8 cellular contexts compared by ENCODE assay signal in genomic region chrX:71283409-71284143, GRCh38. TPM values are rescaled to one million over a fixed set of nuclear protein-coding genes. Genes with fewer than 3 reads are reported as not detected.
DNase-seq lines count a peak whose midpoint lies in the region; ATAC-seq lines count a peak whose summit lies in the region.

NONO (plus strand) TSS chrX:71283635; CDS start chrX:71290638, 7,003 bp downstream.

- no peaks in the 10 kb centered on the region for H3K9me3 ChIP-seq in CD8-positive, alpha-beta memory T cell (ENCODE audit: low read length)
- H3K9me3 ChIP-seq in effector memory CD4-positive, alpha-beta T cell (ENCODE audit: control insufficient read depth, low read length) = no peaks in the 10 kb centered on the region

- H3K4me3 Mint-ChIP-seq in CD8-positive, alpha-beta memory T cell = peak within 1 kb of the TSS; percentile 95 to 100 (median 97)

- H3K4me1 ChIP-seq in CD8-positive, alpha-beta memory T cell (ENCODE audit: insufficient read depth, low read length) = peaks cover 16% of the 10 kb centered on the region
- H3K4me1 ChIP-seq in effector memory CD4-positive, alpha-beta T cell (ENCODE audit: control insufficient read depth, insufficient read depth, low read length, poor library complexity, severe bottlenecking) = peaks cover 4% of the 10 kb centered on the region

- peak; percentile 74 to 92 (median 88) for DNase-seq in CD8-positive, alpha-beta memory T cell
- DNase-seq in HT-29 (ENCODE audit: low spot score) (peak; percentile 97), NOMO-1 (lab: John Stamatoyannopoulos, UW; ENCODE audit: unreplicated experiment in 2 of 2) (peak; percentile 90 to 92), lung microvascular endothelial cell (ENCODE audit: low read depth in 2 of 2) (peak; percentile 98)
- peak; percentile 72 to 83 (median 72) for DNase-seq in effector memory CD4-positive, alpha-beta T cell
- DNase-seq in stimulated activated CD4-positive, alpha-beta T cell treated with anti-CD3 and anti-CD28 coated beads, TNF-alpha, amount 100 ng/mL, for 48 hours (ENCODE audit: low read depth in 3 of 3) = peak; percentile 65 to 83 (median 75)

- H3K4me3 ChIP-seq in CD8-positive, alpha-beta memory T cell (ENCODE audit: low read length) = peak within 1 kb of the TSS; percentile 65
- H3K4me3 ChIP-seq in effector memory CD4-positive, alpha-beta T cell (ENCODE audit: insufficient read depth, low read depth, low read length, poor library complexity, severe bottlenecking) = peak within 1 kb of the TSS; percentile 62

- peaks cover 0 to 22% (median 0%) of the 10 kb centered on the region in 3 donors for H3K36me3 Mint-ChIP-seq in CD8-positive, alpha-beta memory T cell

- peaks cover 25 to 39% (median 32%) of the 10 kb centered on the region in 3 donors for H3K4me1 Mint-ChIP-seq in CD8-positive, alpha-beta memory T cell

- CTCF ChIA-PET in CD8-positive, alpha-beta memory T cell (lab: Charles Lee) = interaction anchor here (0.8 to 1.8 kb wide), 7 partner anchors 9 to 103 kb away, joined by 3 to 8 read pairs (median 4); partner anchors contain the start of gene TAF1
- CTCF ChIA-PET in activated CD8-positive, alpha-beta memory T cell treated with anti-CD3 and anti-CD28 coated beads for 36 hours (lab: Charles Lee) = interaction anchor here (0.6 to 1.1 kb wide), 3 partner anchors 14 to 87 kb away, joined by 3 read pairs; no protein-coding TSS in a partner anchor

- peak; percentile 62 for ATAC-seq in GM19468 (IDR thresholded peaks at IDR 0.05; ENCODE audit: extremely low read depth, unreplicated experiment)

- no peaks in the 10 kb centered on the region for H3K36me3 ChIP-seq in CD8-positive, alpha-beta memory T cell (ENCODE audit: insufficient read depth, low read length)
- H3K36me3 ChIP-seq in effector memory CD4-positive, alpha-beta T cell (ENCODE audit: control insufficient read depth, insufficient read depth, low read length) = no peaks in the 10 kb centered on the region

- peak within 1 kb of the TSS; percentile 89 for H3K27ac ChIP-seq in CD8-positive, alpha-beta memory T cell (ENCODE audit: low read depth, low read length)
- peak within 1 kb of the TSS; percentile 93 for H3K27ac ChIP-seq in effector memory CD4-positive, alpha-beta T cell (ENCODE audit: insufficient read depth, low read length, poor library complexity, severe bottlenecking)

- H3K27me3 ChIP-seq in CD8-positive, alpha-beta memory T cell (ENCODE audit: insufficient read depth, low read length, poor library complexity, severe bottlenecking) = no peaks in the 10 kb centered on the region
- no peaks in the 10 kb centered on the region for H3K27me3 ChIP-seq in effector memory CD4-positive, alpha-beta T cell (replicated peaks; ENCODE audit: control insufficient read depth, insufficient read depth, low read length, poor library complexity, severe bottlenecking)

- peaks cover 0 to 3% of the 10 kb centered on the region in 2 donors for H3K27me3 Mint-ChIP-seq in CD8-positive, alpha-beta memory T cell

- H3K27ac Mint-ChIP-seq in CD8-positive, alpha-beta memory T cell = peak within 1 kb of the TSS; percentile 98 to 100 (median 99)

- H3K9me3 Mint-ChIP-seq in CD8-positive, alpha-beta memory T cell = no peaks in the 10 kb centered on the region

- POLR2A ChIA-PET in CD8-positive, alpha-beta memory T cell (lab: Charles Lee) = interaction anchor here (0.7 to 2.3 kb wide), 6 partner anchors 29 to 249 kb away, joined by 3 to 30 read pairs (median 11); partner anchors contain the start of genes OGT, TAF1 and ZMYM3
- POLR2A ChIA-PET in activated CD8-positive, alpha-beta memory T cell treated with anti-CD3 and anti-CD28 coated beads for 36 hours (lab: Charles Lee) = interaction anchor here (0.6 to 1.6 kb wide), 13 partner anchors 8 to 327 kb away, joined by 3 to 14 read pairs (median 5); partner anchors contain the start of genes IL2RG, TAF1 and ZMYM3

RNA-seq across cellular contexts. Expression of gene NONO, which starts in this region (rescaled TPM):
- 100 to 1,000 TPM; 532 to 542 TPM for total RNA-seq in CD8-positive, alpha-beta memory T cell
- 170 TPM for polyA plus RNA-seq in CD8-positive, alpha-beta memory T cell
- total RNA-seq in HT-29 (2014; rRNA removed; shearing (Covaris generic)) = 400 and 406 TPM in 2 replicates
- total RNA-seq in activated CD8-positive, alpha-beta memory T cell treated with anti-CD3 and anti-CD28 coated beads for 36 hours = 100 to 1,000 TPM; 477 to 536 TPM
- total RNA-seq in lung microvascular endothelial cell = 280 and 309 TPM in 2 replicates

Comparison
In these comparisons a context has a peak if more than half of its experiments do, and no peak if none do; other contexts are left out.
1. Peak in every context shown above with its lines: DNase-seq, ATAC-seq, H3K4me3 ChIP-seq and H3K27ac ChIP-seq.